Comparison of ENCODE assay signal across 8 cellular contexts in genomic region chr22:35835998-35836691, GRCh38.
DNase-seq lines count a peak whose midpoint lies in the region; ATAC-seq, FAIRE-seq and TF ChIP-seq lines count a peak whose summit lies in the region.

No MANE protein-coding gene starts in this region.

- WGBS in heart left ventricle, 4 donors, result 5 to 9% (median 7%) methylated on average over 6 of the region's 6 CpGs

- peak; percentile 70 to 88 (median 86) for ATAC-seq in heart left ventricle
- no peak for ATAC-seq in HG02610 (IDR thresholded peaks at IDR 0.05; ENCODE audit: unreplicated experiment)

- no peak for TF ChIP-seq CTCF in WERI-Rb-1 (IDR thresholded peaks at IDR 0.05; ENCODE audit: low read depth, low read length)
- no peak for TF ChIP-seq CTCF in heart left ventricle (IDR thresholded peaks at IDR 0.05)

- intact Hi-C loops in heart left ventricle (cut with DNase I), result loop anchor here (2.0 to 10.0 kb wide), 10 partner anchors 51 to 211 kb away; no protein-coding TSS in a partner anchor

- H3K4me1 ChIP-seq in heart left ventricle, result peaks cover 5 to 85% (median 66%) of the 10 kb centered on the region in 12 donors

- H3K9me3 ChIP-seq in WERI-Rb-1 (ENCODE audit: severe bottlenecking) (no peaks in the 10 kb centered on the region), heart left ventricle (no peaks in the 10 kb centered on the region)

- no peak for FAIRE-seq in GM19239 (lab: Jason Lieb, UNC)

- H3K27me3 ChIP-seq in WERI-Rb-1 (ENCODE audit: insufficient read depth, low read depth, severe bottlenecking) (no peaks in the 10 kb centered on the region), heart left ventricle (no peaks in the 10 kb centered on the region)

- H3K36me3 ChIP-seq in WERI-Rb-1, result no peaks in the 10 kb centered on the region
- H3K36me3 ChIP-seq in heart left ventricle, result no peaks in the 10 kb centered on the region

- no peak overlapping the region for H3K27ac ChIP-seq in WERI-Rb-1
- H3K27ac ChIP-seq in heart left ventricle, result peak overlapping the region; percentile 43 to 86 (median 78)

- TF ChIP-seq POLR2A in heart left ventricle (IDR thresholded peaks at IDR 0.05), result no peak

- H3K4me3 ChIP-seq in WERI-Rb-1 (ENCODE audit: low read depth, low read length) (peak overlapping the region; percentile 8; the same call in 1 of the 2 replicates), heart left ventricle (peak overlapping the region in 10 of 12 donors; percentile 17 to 51 (median 41))

- peak; percentile 93 for DNase-seq in Daoy (ENCODE audit: low read depth)
- DNase-seq in NCI-H1694 (lab: John Stamatoyannopoulos, UW), result peak; percentile 46
- DNase-seq in WERI-Rb-1, result no peak
- peak; percentile 51 to 74 (median 58) for DNase-seq in heart left ventricle
- peak; percentile 44 for DNase-seq in pulmonary artery endothelial cell (ENCODE audit: low read depth, low spot score)
- DNase-seq in 8988T, result no peak
- DNase-seq in GM19239 (ENCODE audit: insufficient read length, low spot score), result no peak

Comparison
In these comparisons a context has a peak if more than half of its experiments do, and no peak if none do; other contexts are left out.
1. DNase-seq: peak in Daoy (single experiment), NCI-H1694 (single experiment), heart left ventricle (5 of 5) and pulmonary artery endothelial cell (single experiment); none in WERI-Rb-1 (single experiment), 8988T (single experiment) and GM19239 (single experiment).